Comparison of ENCODE assay signal across 19 cellular contexts in genomic region chr17:45398800-45399199, GRCh38. TPM values are rescaled to one million over a fixed set of nuclear protein-coding genes. Genes with fewer than 3 reads are reported as not detected.
DNase-seq lines count a peak whose midpoint lies in the region; ATAC-seq, FAIRE-seq and TF ChIP-seq lines count a peak whose summit lies in the region.
"Had no signal": no experiment of that assay in that cellular context is flagged by ENCODE, and none has a peak within 500 bp of the region (broad histone marks: within the 10 kb centered on the region; RNA-seq: fewer than 3 reads in every experiment).

No MANE protein-coding gene starts in this region.

- H3K4me2 ChIP-seq in GM23338: no peak overlapping the region

- POLR2A ChIA-PET in AG04450 (lab: Yijun Ruan, JAX): no interaction called here
- POLR2A ChIA-PET in A673 (lab: Charles Lee; ENCODE audit: low non-redundant PET): no interaction called here

- no peaks in the 10 kb centered on the region for H3K9me3 Mint-ChIP-seq in GM23338

- no peaks in the 10 kb centered on the region for H3F3A ChIP-seq in GM23338 (replicated peaks; ENCODE audit: low read depth)

- H3K27ac ChIP-seq in AG04450 (ENCODE audit: low read depth, low read length) (no peak overlapping the region), GM23338 (ENCODE audit: low read depth) (no peak overlapping the region), right atrium auricular region (peak overlapping the region; percentile 17 to 66), A673 (ENCODE audit: low read depth, low read length, poor library complexity, severe bottlenecking) (no peak overlapping the region), small intestine (ENCODE audit: low read depth in 1 of 2, low read length in 1 of 2) (no peak overlapping the region)
- H3K27ac ChIP-seq: epithelial cell of prostate, thoracic aorta had no signal

- 77 to 84% (median 77%) methylated on average over 5 of the region's 5 CpGs for WGBS in small intestine, 3 donors

- no peaks in the 10 kb centered on the region for H3K79me2 ChIP-seq in GM23338 (replicated peaks; ENCODE audit: insufficient read depth)

- FAIRE-seq in small intestine (lab: Jason Lieb, UNC): no peak
- FAIRE-seq: frontal cortex had no signal

- no peak overlapping the region for H3K4me3 Mint-ChIP-seq in GM23338

- intact Hi-C loops in A673 (cut with micrococcal nuclease; ENCODE audit: unreplicated experiment): no loop called here

- no peak for ATAC-seq in GM23338

- H3K27ac Mint-ChIP-seq in GM23338: no peak overlapping the region

- H3K4me1 Mint-ChIP-seq in GM23338: peaks cover 3% of the 10 kb centered on the region

- peaks cover 14% of the 10 kb centered on the region for H3K27me3 Mint-ChIP-seq in GM23338 (ENCODE audit: insufficient read depth, low read depth, poor library complexity)

- H3K36me3 ChIP-seq in GM23338 (ENCODE audit: insufficient read depth) (no peaks in the 10 kb centered on the region), right atrium auricular region (peaks cover 68% of the 10 kb centered on the region), A673 (ENCODE audit: insufficient read depth, low read length, poor library complexity, severe bottlenecking) (no peaks in the 10 kb centered on the region), small intestine (ENCODE audit: control insufficient read depth in 2 of 2, insufficient read depth in 2 of 2, low read length in 2 of 2) (peaks cover 8 to 48% of the 10 kb centered on the region in 2 donors)
- H3K36me3 ChIP-seq: thoracic aorta had no signal

- no peaks in the 10 kb centered on the region for H4K20me1 ChIP-seq in GM23338 (replicated peaks; ENCODE audit: insufficient read depth)

- no peak for DNase-seq in AG04450 (ENCODE audit: low read depth, low spot score)
- DNase-seq in GM23338 (ENCODE audit: low spot score): peak; percentile 45
- no peak for DNase-seq in astrocyte of the cerebellum (ENCODE audit: low read depth)
- no peak for DNase-seq in right atrium auricular region (ENCODE audit: low spot score)
- no peak for DNase-seq in A673 (ENCODE audit: low spot score)
- DNase-seq in small intestine: no peak
- DNase-seq in foreskin melanocyte: no peak
- DNase-seq in DMS153 treated with DMSO at 0.1 percent for 48 hours (lab: John Stamatoyannopoulos, UW; ENCODE audit: unreplicated experiment): no peak
- DNase-seq: activated CD4-positive, alpha-beta T cell treated with anti-CD3 and anti-CD28 coated beads, Interleukin-2, amount 50 U/mL, for 4 hours; activated naive CD4-positive, alpha-beta T cell treated with Interleukin-2 at 50 U/mL for 16 hours; KG1; kidney glomerular epithelial cell; midbrain; NCI-H1092; NCI-H510A; SW 1271 had no signal

- peaks cover 7% of the 10 kb centered on the region; the same call in 1 of the 2 replicates for H3K9me3 ChIP-seq in AG04450 (ENCODE audit: control insufficient read depth, insufficient read depth, low read length)
- H3K9me3 ChIP-seq in right atrium auricular region: no peaks in the 10 kb centered on the region
- no peaks in the 10 kb centered on the region for H3K9me3 ChIP-seq in A673 (ENCODE audit: low read depth, low read length, poor library complexity, severe bottlenecking)
- H3K9me3 ChIP-seq in small intestine (ENCODE audit: control insufficient read depth, low read depth): no peaks in the 10 kb centered on the region
- H3K9me3 ChIP-seq: thoracic aorta had no signal

- H3K4me1 ChIP-seq in GM23338 (ENCODE audit: insufficient read depth): peaks cover 6% of the 10 kb centered on the region; the same call in 1 of the 2 replicates
- H3K4me1 ChIP-seq in right atrium auricular region: peaks cover 0 to 15% of the 10 kb centered on the region in 2 donors
- H3K4me1 ChIP-seq in A673 (ENCODE audit: insufficient read depth, low read length, poor library complexity, severe bottlenecking): no peaks in the 10 kb centered on the region
- no peaks in the 10 kb centered on the region for H3K4me1 ChIP-seq in small intestine (ENCODE audit: control insufficient read depth in 2 of 2, insufficient read depth in 1 of 2, low read depth in 1 of 2, low read length in 1 of 2)

- H3K4me3 ChIP-seq in AG04450 (ENCODE audit: low read depth, low read length) (no peak overlapping the region), GM23338 (no peak overlapping the region), astrocyte of the cerebellum (ENCODE audit: low read depth, low read length) (no peak overlapping the region), right atrium auricular region (no peak overlapping the region), A673 (ENCODE audit: low read depth, low read length, poor library complexity, severe bottlenecking) (no peak overlapping the region), small intestine (ENCODE audit: low read depth in 1 of 2, low read length in 2 of 2) (no peak overlapping the region)
- H3K4me3 ChIP-seq: thoracic aorta had no signal

- in situ Hi-C loops in astrocyte of the cerebellum (cut with HindIII; ENCODE audit: low sequenced_read_pairs): no loop called here

- no peaks in the 10 kb centered on the region for H3K9me2 ChIP-seq in GM23338 (ENCODE audit: insufficient read depth)

- TF ChIP-seq CTCF in AG04450 (IDR thresholded peaks at IDR 0.05; ENCODE audit: low read depth, low read length) (0 out of 2 replicates have a peak, but pooled peaks have one; percentile 5), GM23338 (conservative IDR thresholded peaks at IDR 0.05; ENCODE audit: low read depth in 2 of 2) (peak in 1 of 2 experiments; percentile 47; a peak in 2 of 4 replicates), astrocyte of the cerebellum (IDR thresholded peaks at IDR 0.05; ENCODE audit: low read depth, low read length, missing control alignments) (peak; percentile 20), right atrium auricular region (IDR thresholded peaks at IDR 0.05) (peak in 1 of 2 donors; percentile 52), A673 (conservative IDR thresholded peaks at IDR 0.05; ENCODE audit: low read depth, low read length) (no peak)

- H3K27me3 ChIP-seq in AG04450 (ENCODE audit: control insufficient read depth, insufficient read depth, low read length) (peaks cover 14% of the 10 kb centered on the region), GM23338 (ENCODE audit: insufficient read depth) (no peaks in the 10 kb centered on the region), right atrium auricular region (no peaks in the 10 kb centered on the region), A673 (replicated peaks; ENCODE audit: insufficient read depth, low read depth, low read length, poor library complexity) (no peaks in the 10 kb centered on the region), small intestine (ENCODE audit: control insufficient read depth in 2 of 2, insufficient read depth in 2 of 2, low read length in 2 of 2) (no peaks in the 10 kb centered on the region)

- H2AFZ ChIP-seq in GM23338: no peak overlapping the region

- BruUV-seq in A673 (replicated peaks; lab: Mats Ljungman, UMichigan): no TSS peak

- peaks cover 8% of the 10 kb centered on the region; the same call in 2 of the 3 replicates for H3K36me3 Mint-ChIP-seq in GM23338 (ENCODE audit: low read depth)

- CTCF ChIA-PET in AG04450 (lab: Charles Lee) (interaction anchor here (1.8 kb wide), 1 partner anchor 13 kb away, joined by 5 read pairs; no protein-coding TSS in a partner anchor), A673 (lab: Charles Lee) (no interaction called here)

TF ChIP-seq in GM23338, 12 proteins besides CTCF, POLR2A, EP300 and RAD21 (continues in another document):
- TF ChIP-seq REST (IDR thresholded peaks at IDR 0.05; ENCODE audit: unreplicated experiment): no peak
- no peak for TF ChIP-seq JUNB (IDR thresholded peaks at IDR 0.05; ENCODE audit: unreplicated experiment)
- no peak for TF ChIP-seq ZNF114 (CRISPR knock-in tag; IDR thresholded peaks at IDR 0.05)
- TF ChIP-seq CREB1 (CRISPR knock-in tag; IDR thresholded peaks at IDR 0.05; ENCODE audit: low read depth): no peak
- no peak for TF ChIP-seq NANOG (IDR thresholded peaks at IDR 0.05; ENCODE audit: borderline replicate concordance)
- no peak for TF ChIP-seq STAT1 (IDR thresholded peaks at IDR 0.05; ENCODE audit: unreplicated experiment)
- TF ChIP-seq ETS1 (IDR thresholded peaks at IDR 0.05): no peak

RNA-seq across cellular contexts. Expression of gene ARHGAP27, which starts 33.9 kb away (rescaled TPM):
- polyA plus RNA-seq in AG04450 (2011; rRNA removed) (0.48 and 0.64 TPM in 2 replicates), GM23338 (2016; fragmentation: Nextera tagmentation; extraction: Ambion mirVana) (5.3 and 5.9 TPM in 2 replicates), small intestine (100 to 1,000 TPM in 2 of 3 donors, 10 to 100 TPM in 1; 65.2 to 132 (median 106) TPM)
- 0.70 and 0.74 TPM in 2 replicates for polyA minus RNA-seq in AG04450 (2011; rRNA and poly(A)+ RNA removed)
- total RNA-seq in GM23338 (2014; rRNA removed; shearing (Covaris generic)): 14.3 and 17.7 TPM in 2 replicates
- total RNA-seq in right atrium auricular region (10 to 100 TPM; 18.9 to 21.9 TPM), A673 (2021) (0.17 TPM in 2 replicates)

Comparison
In these comparisons a context has a peak if more than half of its experiments do, and no peak if none do; other contexts are left out.
1. H3K27ac ChIP-seq: peak in right atrium auricular region (2 of 2); none in AG04450 (single experiment), GM23338 (single experiment), A673 (single experiment) and small intestine (0 of 2).
2. RNA of gene ARHGAP27, which starts 33.9 kb away (total RNA-seq): 18.9 to 21.9 TPM in right atrium auricular region and 14.3 to 17.7 TPM in GM23338; 0.17 TPM in A673; every median in the first group is over 10 times any median in the second.